ENCODE assay signal across 1 cellular context in the genomic region with DNA sequence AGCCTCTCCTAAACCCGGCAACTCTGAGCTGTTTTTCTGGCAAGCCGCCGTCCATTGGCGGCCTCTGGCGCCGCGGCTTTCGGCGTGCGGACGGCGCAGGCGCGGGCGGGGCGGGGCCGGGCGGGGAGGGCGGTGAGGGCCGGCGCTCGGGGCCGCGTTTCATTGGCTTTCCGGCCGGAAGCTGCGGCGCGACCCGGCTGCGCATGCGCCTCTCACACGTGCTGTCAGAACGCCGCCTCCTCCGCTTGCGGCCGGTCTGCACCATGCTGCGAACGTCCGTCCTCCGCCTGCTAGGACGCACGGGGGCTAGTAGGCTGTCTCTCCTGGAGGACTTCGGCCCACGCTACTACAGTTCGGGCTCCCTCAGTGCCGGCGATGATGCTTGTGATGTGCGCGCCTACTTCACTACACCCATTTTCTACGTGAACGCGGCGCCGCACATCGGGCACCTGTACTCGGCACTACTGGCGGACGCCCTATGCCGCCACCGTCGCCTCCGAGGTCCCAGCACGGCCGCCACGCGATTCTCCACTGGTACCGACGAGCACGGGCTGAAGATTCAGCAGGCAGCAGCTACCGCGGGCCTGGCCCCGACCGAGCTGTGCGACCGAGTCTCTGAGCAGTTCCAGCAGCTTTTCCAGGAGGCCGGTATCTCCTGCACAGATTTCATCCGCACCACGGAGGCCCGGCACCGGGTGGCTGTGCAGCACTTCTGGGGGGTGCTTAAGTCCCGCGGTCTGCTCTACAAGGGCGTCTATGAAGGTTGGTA.
TF ChIP-seq lines count a peak whose summit lies in the region.

A gene (plus strand): TSS at position 227 of the 769 bp plus-strand sequence. CDS start 37 bp downstream, at position 264.

TF ChIP-seq in SK-N-SH, 30 proteins besides CTCF, POLR2A, EP300 and RAD21 (continued from another document):
- TF ChIP-seq, protein P1, sequence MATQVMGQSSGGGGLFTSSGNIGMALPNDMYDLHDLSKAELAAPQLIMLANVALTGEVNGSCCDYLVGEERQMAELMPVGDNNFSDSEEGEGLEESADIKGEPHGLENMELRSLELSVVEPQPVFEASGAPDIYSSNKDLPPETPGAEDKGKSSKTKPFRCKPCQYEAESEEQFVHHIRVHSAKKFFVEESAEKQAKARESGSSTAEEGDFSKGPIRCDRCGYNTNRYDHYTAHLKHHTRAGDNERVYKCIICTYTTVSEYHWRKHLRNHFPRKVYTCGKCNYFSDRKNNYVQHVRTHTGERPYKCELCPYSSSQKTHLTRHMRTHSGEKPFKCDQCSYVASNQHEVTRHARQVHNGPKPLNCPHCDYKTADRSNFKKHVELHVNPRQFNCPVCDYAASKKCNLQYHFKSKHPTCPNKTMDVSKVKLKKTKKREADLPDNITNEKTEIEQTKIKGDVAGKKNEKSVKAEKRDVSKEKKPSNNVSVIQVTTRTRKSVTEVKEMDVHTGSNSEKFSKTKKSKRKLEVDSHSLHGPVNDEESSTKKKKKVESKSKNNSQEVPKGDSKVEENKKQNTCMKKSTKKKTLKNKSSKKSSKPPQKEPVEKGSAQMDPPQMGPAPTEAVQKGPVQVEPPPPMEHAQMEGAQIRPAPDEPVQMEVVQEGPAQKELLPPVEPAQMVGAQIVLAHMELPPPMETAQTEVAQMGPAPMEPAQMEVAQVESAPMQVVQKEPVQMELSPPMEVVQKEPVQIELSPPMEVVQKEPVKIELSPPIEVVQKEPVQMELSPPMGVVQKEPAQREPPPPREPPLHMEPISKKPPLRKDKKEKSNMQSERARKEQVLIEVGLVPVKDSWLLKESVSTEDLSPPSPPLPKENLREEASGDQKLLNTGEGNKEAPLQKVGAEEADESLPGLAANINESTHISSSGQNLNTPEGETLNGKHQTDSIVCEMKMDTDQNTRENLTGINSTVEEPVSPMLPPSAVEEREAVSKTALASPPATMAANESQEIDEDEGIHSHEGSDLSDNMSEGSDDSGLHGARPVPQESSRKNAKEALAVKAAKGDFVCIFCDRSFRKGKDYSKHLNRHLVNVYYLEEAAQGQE (IDR thresholded peaks at IDR 0.05; ENCODE audit: low read depth, low read length), result no peak
- TF ChIP-seq, protein P2, sequence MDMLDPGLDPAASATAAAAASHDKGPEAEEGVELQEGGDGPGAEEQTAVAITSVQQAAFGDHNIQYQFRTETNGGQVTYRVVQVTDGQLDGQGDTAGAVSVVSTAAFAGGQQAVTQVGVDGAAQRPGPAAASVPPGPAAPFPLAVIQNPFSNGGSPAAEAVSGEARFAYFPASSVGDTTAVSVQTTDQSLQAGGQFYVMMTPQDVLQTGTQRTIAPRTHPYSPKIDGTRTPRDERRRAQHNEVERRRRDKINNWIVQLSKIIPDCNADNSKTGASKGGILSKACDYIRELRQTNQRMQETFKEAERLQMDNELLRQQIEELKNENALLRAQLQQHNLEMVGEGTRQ (IDR thresholded peaks at IDR 0.05; ENCODE audit: borderline replicate concordance, low read depth, low read length), result no peak; the same call in 1 of the 2 replicates
- TF ChIP-seq YY1 (IDR thresholded peaks at IDR 0.05; ENCODE audit: low read depth) (peak; percentile 82), FOSL2 (IDR thresholded peaks at IDR 0.05; ENCODE audit: borderline replicate concordance, low read depth) (no peak), NRF1 (IDR thresholded peaks at IDR 0.05; ENCODE audit: low read depth, low read length) (peak; percentile 90), FOXJ3 (CRISPR knock-in tag; IDR thresholded peaks at IDR 0.05) (no peak), EZH2phosphoT487 (IDR thresholded peaks at IDR 0.05; ENCODE audit: borderline replicate concordance, low read depth) (no peak), NFIC (IDR thresholded peaks at IDR 0.05; ENCODE audit: borderline replicate concordance) (no peak), JUND (IDR thresholded peaks at IDR 0.05) (no peak)
- TF ChIP-seq, protein P3, sequence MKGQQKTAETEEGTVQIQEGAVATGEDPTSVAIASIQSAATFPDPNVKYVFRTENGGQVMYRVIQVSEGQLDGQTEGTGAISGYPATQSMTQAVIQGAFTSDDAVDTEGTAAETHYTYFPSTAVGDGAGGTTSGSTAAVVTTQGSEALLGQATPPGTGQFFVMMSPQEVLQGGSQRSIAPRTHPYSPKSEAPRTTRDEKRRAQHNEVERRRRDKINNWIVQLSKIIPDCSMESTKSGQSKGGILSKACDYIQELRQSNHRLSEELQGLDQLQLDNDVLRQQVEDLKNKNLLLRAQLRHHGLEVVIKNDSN (IDR thresholded peaks at IDR 0.05; ENCODE audit: borderline replicate concordance, low read depth), result peak; percentile 73; the same call in 1 of the 2 replicates
- TF ChIP-seq, protein P4, sequence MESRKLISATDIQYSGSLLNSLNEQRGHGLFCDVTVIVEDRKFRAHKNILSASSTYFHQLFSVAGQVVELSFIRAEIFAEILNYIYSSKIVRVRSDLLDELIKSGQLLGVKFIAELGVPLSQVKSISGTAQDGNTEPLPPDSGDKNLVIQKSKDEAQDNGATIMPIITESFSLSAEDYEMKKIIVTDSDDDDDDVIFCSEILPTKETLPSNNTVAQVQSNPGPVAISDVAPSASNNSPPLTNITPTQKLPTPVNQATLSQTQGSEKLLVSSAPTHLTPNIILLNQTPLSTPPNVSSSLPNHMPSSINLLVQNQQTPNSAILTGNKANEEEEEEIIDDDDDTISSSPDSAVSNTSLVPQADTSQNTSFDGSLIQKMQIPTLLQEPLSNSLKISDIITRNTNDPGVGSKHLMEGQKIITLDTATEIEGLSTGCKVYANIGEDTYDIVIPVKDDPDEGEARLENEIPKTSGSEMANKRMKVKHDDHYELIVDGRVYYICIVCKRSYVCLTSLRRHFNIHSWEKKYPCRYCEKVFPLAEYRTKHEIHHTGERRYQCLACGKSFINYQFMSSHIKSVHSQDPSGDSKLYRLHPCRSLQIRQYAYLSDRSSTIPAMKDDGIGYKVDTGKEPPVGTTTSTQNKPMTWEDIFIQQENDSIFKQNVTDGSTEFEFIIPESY (IDR thresholded peaks at IDR 0.05; ENCODE audit: borderline replicate concordance, low read depth), result no peak
